8 cellular contexts compared by ENCODE assay signal in the genomic region with DNA sequence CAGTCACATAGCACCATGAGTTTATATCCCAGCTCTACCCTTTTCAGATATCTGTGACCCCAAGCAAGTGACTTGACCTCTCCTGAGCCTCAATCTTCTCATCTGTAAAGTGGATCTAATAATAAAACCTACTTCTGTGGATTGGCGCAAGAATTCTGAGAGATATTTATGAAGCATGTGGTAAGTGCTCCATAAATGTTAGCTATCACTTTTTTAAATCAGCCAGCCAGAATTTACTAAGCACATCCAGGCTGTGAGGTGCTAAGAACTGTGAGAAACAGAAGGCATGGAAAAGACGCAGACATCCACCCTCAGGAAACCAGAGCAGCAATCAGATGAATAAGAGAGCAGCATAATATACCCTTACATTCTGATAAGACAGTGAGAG. TPM values are rescaled to one million over a fixed set of nuclear protein-coding genes. Genes with fewer than 3 reads are reported as not detected.
DNase-seq lines count a peak whose midpoint lies in the region; ATAC-seq and TF ChIP-seq lines count a peak whose summit lies in the region.

No MANE protein-coding gene starts in this region.

- CTCF ChIA-PET in CD4-positive, alpha-beta memory T cell (lab: Charles Lee; ENCODE audit: partially characterized antibody): interaction anchor here (1.0 kb wide), 2 partner anchors 23 to 41 kb away, joined by 3 to 5 read pairs; no protein-coding TSS in a partner anchor
- CTCF ChIA-PET in naive thymus-derived CD4-positive, alpha-beta T cell (lab: Charles Lee): interaction anchor here (1.0 kb wide), 1 partner anchor 81 kb away, joined by 4 read pairs; no protein-coding TSS in a partner anchor

- TF ChIP-seq CTCF in LNCaP clone FGC (IDR thresholded peaks at IDR 0.05; ENCODE audit: control insufficient read depth, extremely low read depth, insufficient read depth): no peak
- no peak for TF ChIP-seq CTCF in omental fat pad (IDR thresholded peaks at IDR 0.05)

- H3K36me3 ChIP-seq in CD4-positive, alpha-beta memory T cell (ENCODE audit: insufficient read depth, low read length): no peaks in the 10 kb centered on the region
- H3K36me3 ChIP-seq in duodenal mucosa (ENCODE audit: control insufficient read depth in 1 of 2, insufficient read depth in 2 of 2, low read length in 2 of 2): no peaks in the 10 kb centered on the region
- no peaks in the 10 kb centered on the region for H3K36me3 ChIP-seq in naive thymus-derived CD4-positive, alpha-beta T cell (ENCODE audit: control insufficient read depth in 2 of 3, insufficient read depth in 3 of 3, low read length in 3 of 3)

- H3K27me3 ChIP-seq in CD4-positive, alpha-beta memory T cell (ENCODE audit: insufficient read depth, low read length): no peaks in the 10 kb centered on the region
- no peaks in the 10 kb centered on the region for H3K27me3 ChIP-seq in duodenal mucosa (ENCODE audit: control insufficient read depth in 1 of 2, insufficient read depth in 2 of 2, low read length in 2 of 2)
- H3K27me3 ChIP-seq in naive thymus-derived CD4-positive, alpha-beta T cell (ENCODE audit: control insufficient read depth in 2 of 2, insufficient read depth in 2 of 2, low read length in 2 of 2): no peaks in the 10 kb centered on the region

- peak overlapping the region; percentile 52 to 97 for H3K9ac ChIP-seq in duodenal mucosa (ENCODE audit: low read depth in 1 of 2, low read length in 2 of 2)

- peaks cover 0 to 1% (median 0%) of the 10 kb centered on the region in 8 donors for H3K9me3 Mint-ChIP-seq in CD4-positive, alpha-beta memory T cell
- H3K9me3 Mint-ChIP-seq in naive thymus-derived CD4-positive, alpha-beta T cell: peaks cover 0 to 2% (median 0%) of the 10 kb centered on the region in 11 donors

- no peak for DNase-seq in CD4-positive, alpha-beta memory T cell
- no peak for DNase-seq in LNCaP clone FGC (ENCODE audit: low read depth)
- no peak for DNase-seq in naive thymus-derived CD4-positive, alpha-beta T cell
- no peak for DNase-seq in omental fat pad (ENCODE audit: low spot score)
- no peak for DNase-seq in middle frontal gyrus (ENCODE audit: extremely low spot score, low spot score)
- no peak for DNase-seq in NCI-H82 (lab: John Stamatoyannopoulos, UW)

- H3K27ac Mint-ChIP-seq in CD4-positive, alpha-beta memory T cell: peak overlapping the region in 2 of 7 donors; percentile 30 to 73
- H3K27ac Mint-ChIP-seq in naive thymus-derived CD4-positive, alpha-beta T cell: peak overlapping the region in 3 of 9 donors; percentile 28 to 81 (median 69)

- peak overlapping the region; percentile 29 for H3K27ac ChIP-seq in CD4-positive, alpha-beta memory T cell (ENCODE audit: low read depth, low read length)
- H3K27ac ChIP-seq in duodenal mucosa (ENCODE audit: low read depth, low read length): peak overlapping the region; percentile 79
- H3K27ac ChIP-seq in naive thymus-derived CD4-positive, alpha-beta T cell (ENCODE audit: low read depth, low read length): peak overlapping the region; percentile 62

- no peaks in the 10 kb centered on the region for H3K36me3 Mint-ChIP-seq in CD4-positive, alpha-beta memory T cell
- peaks cover 0 to 11% (median 0%) of the 10 kb centered on the region in 5 donors for H3K36me3 Mint-ChIP-seq in naive thymus-derived CD4-positive, alpha-beta T cell

- ATAC-seq in naive thymus-derived CD4-positive, alpha-beta T cell: peak; percentile 4
- ATAC-seq in omental fat pad (ENCODE audit: low FRiP score) (no peak), HG02798 (IDR thresholded peaks at IDR 0.05; ENCODE audit: poor library complexity, unreplicated experiment) (no peak)

- H3K4me1 ChIP-seq in CD4-positive, alpha-beta memory T cell (ENCODE audit: insufficient read depth, low read length): peaks cover 19% of the 10 kb centered on the region
- peaks cover 15 to 18% of the 10 kb centered on the region in 2 donors for H3K4me1 ChIP-seq in duodenal mucosa (ENCODE audit: control insufficient read depth in 1 of 2, insufficient read depth in 2 of 2, low read length in 2 of 2)
- peaks cover 11 to 20% of the 10 kb centered on the region in 2 donors for H3K4me1 ChIP-seq in naive thymus-derived CD4-positive, alpha-beta T cell (ENCODE audit: control insufficient read depth in 2 of 2, insufficient read depth in 2 of 2, low read length in 2 of 2)

- peak overlapping the region in 1 of 8 donors; percentile 34 for H3K4me3 Mint-ChIP-seq in CD4-positive, alpha-beta memory T cell
- H3K4me3 Mint-ChIP-seq in naive thymus-derived CD4-positive, alpha-beta T cell: no peak overlapping the region

- H3K27me3 Mint-ChIP-seq in CD4-positive, alpha-beta memory T cell: no peaks in the 10 kb centered on the region
- no peaks in the 10 kb centered on the region for H3K27me3 Mint-ChIP-seq in naive thymus-derived CD4-positive, alpha-beta T cell

- intact Hi-C loops in CD4-positive, alpha-beta memory T cell (cut with micrococcal nuclease): loop anchor here (1.0 kb wide), 2 partner anchors 36 to 41 kb away; a partner anchor contains a TSS
- intact Hi-C loops in naive thymus-derived CD4-positive, alpha-beta T cell (cut with micrococcal nuclease): loop anchor here (1.0 kb wide), 4 partner anchors 9 to 118 kb away; a partner anchor contains a TSS

- POLR2A ChIA-PET in CD4-positive, alpha-beta memory T cell (lab: Charles Lee; ENCODE audit: partially characterized antibody): no interaction called here
- POLR2A ChIA-PET in naive thymus-derived CD4-positive, alpha-beta T cell (lab: Charles Lee): interaction anchor here (1.2 to 1.6 kb wide), 2 partner anchors 9 to 35 kb away, joined by 5 to 6 read pairs; no protein-coding TSS in a partner anchor

- peak overlapping the region; percentile 66 to 68 for H3K4me3 ChIP-seq in CD4-positive, alpha-beta memory T cell (ENCODE audit: low read length in 2 of 2)
- peak overlapping the region; percentile 84 for H3K4me3 ChIP-seq in LNCaP clone FGC (ENCODE audit: low read depth, low read length)
- peak overlapping the region; percentile 78 to 100 for H3K4me3 ChIP-seq in duodenal mucosa (ENCODE audit: low read depth in 1 of 2, low read length in 2 of 2)
- peak overlapping the region; percentile 52 for H3K4me3 ChIP-seq in naive thymus-derived CD4-positive, alpha-beta T cell (ENCODE audit: low read length)

- H3K9me3 ChIP-seq in CD4-positive, alpha-beta memory T cell (ENCODE audit: control insufficient read depth in 1 of 2, low read length in 2 of 2): no peaks in the 10 kb centered on the region
- no peaks in the 10 kb centered on the region for H3K9me3 ChIP-seq in duodenal mucosa (ENCODE audit: control insufficient read depth in 1 of 2, low read length in 2 of 2)
- H3K9me3 ChIP-seq in naive thymus-derived CD4-positive, alpha-beta T cell (ENCODE audit: control insufficient read depth in 2 of 3, low read length in 3 of 3): no peaks in the 10 kb centered on the region

- peaks cover 3 to 7% (median 5%) of the 10 kb centered on the region in 4 donors for H3K4me1 Mint-ChIP-seq in CD4-positive, alpha-beta memory T cell
- H3K4me1 Mint-ChIP-seq in naive thymus-derived CD4-positive, alpha-beta T cell: peaks cover 1 to 32% (median 9%) of the 10 kb centered on the region in 7 donors

RNA-seq across cellular contexts. Expression of a gene that starts 0.9 kb away (rescaled TPM):
- total RNA-seq in CD4-positive, alpha-beta memory T cell: 1 to 10 TPM; 1.8 to 2.5 TPM
- under 1 TPM; 0.25 to 0.39 TPM for polyA plus RNA-seq in CD4-positive, alpha-beta memory T cell
- 1 to 10 TPM; 3.4 to 5.7 (median 4.8) TPM for total RNA-seq in naive thymus-derived CD4-positive, alpha-beta T cell
- 1 to 10 TPM in 1 of 2 donors, under 1 TPM in 1; 0.86 to 1.1 TPM for polyA plus RNA-seq in naive thymus-derived CD4-positive, alpha-beta T cell
- total RNA-seq in omental fat pad: 1 to 10 TPM; 1.4 to 3.0 (median 1.9) TPM

RNA-seq across cellular contexts. Expression of a gene that starts 7.7 kb away (rescaled TPM):
- 10 to 100 TPM; 27.9 to 29.8 TPM for total RNA-seq in CD4-positive, alpha-beta memory T cell
- 10 to 100 TPM in 1 of 2 donors, 1 to 10 TPM in 1; 5.8 to 12.2 TPM for polyA plus RNA-seq in CD4-positive, alpha-beta memory T cell
- total RNA-seq in naive thymus-derived CD4-positive, alpha-beta T cell: 10 to 100 TPM; 14.6 to 31.9 (median 27.1) TPM
- 10 to 100 TPM in 1 of 2 donors, 1 to 10 TPM in 1; 5.6 to 15.3 TPM for polyA plus RNA-seq in naive thymus-derived CD4-positive, alpha-beta T cell
- total RNA-seq in omental fat pad: 10 to 100 TPM; 10.5 to 20.1 (median 12.6) TPM

RNA-seq across cellular contexts. Expression of a gene that starts 32.2 kb away (rescaled TPM):
- total RNA-seq in CD4-positive, alpha-beta memory T cell: not detected
- not detected for polyA plus RNA-seq in CD4-positive, alpha-beta memory T cell
- total RNA-seq in naive thymus-derived CD4-positive, alpha-beta T cell: not detected
- polyA plus RNA-seq in naive thymus-derived CD4-positive, alpha-beta T cell: not detected
- 1 to 10 TPM; 1.5 to 9.2 (median 2.0) TPM for total RNA-seq in omental fat pad

RNA-seq across cellular contexts. Expression of a gene that starts 35.7 kb away (rescaled TPM):
- 1 to 10 TPM; 4.7 to 5.0 TPM for total RNA-seq in CD4-positive, alpha-beta memory T cell
- polyA plus RNA-seq in CD4-positive, alpha-beta memory T cell: under 1 TPM; 0.08 to 0.69 TPM
- 10 to 100 TPM in 3 of 5 experiments, 1 to 10 TPM in 2; 4.6 to 15.1 (median 12.3) TPM for total RNA-seq in naive thymus-derived CD4-positive, alpha-beta T cell
- 1 to 10 TPM in 1 of 2 donors, under 1 TPM in 1; 0.89 to 1.3 TPM for polyA plus RNA-seq in naive thymus-derived CD4-positive, alpha-beta T cell
- total RNA-seq in omental fat pad: 1 to 10 TPM; 2.0 to 3.3 (median 2.5) TPM

RNA-seq across cellular contexts. Expression of a gene that starts 57.2 kb away (rescaled TPM):
- 1 to 10 TPM in 1 of 2 experiments, under 1 TPM in 1; 0.52 to 1.1 TPM for total RNA-seq in CD4-positive, alpha-beta memory T cell
- polyA plus RNA-seq in CD4-positive, alpha-beta memory T cell: 1 to 10 TPM in 1 of 2 donors, not detected in 1; 1.3 TPM
- 1 to 10 TPM in 3 of 5 experiments, under 1 TPM in 2; 0.24 to 2.1 (median 1.3) TPM for total RNA-seq in naive thymus-derived CD4-positive, alpha-beta T cell
- 1 to 10 TPM; 1.3 to 1.8 TPM for polyA plus RNA-seq in naive thymus-derived CD4-positive, alpha-beta T cell
- total RNA-seq in omental fat pad: 10 to 100 TPM; 12.6 to 19.1 (median 15.8) TPM

Comparison
In these comparisons a context has a peak if more than half of its experiments do, and no peak if none do; other contexts are left out.
1. H3K27ac ChIP-seq: peak in every context shown above with its lines; median percentile 79 in duodenal mucosa; 62 in naive thymus-derived CD4-positive, alpha-beta T cell; 29 in CD4-positive, alpha-beta memory T cell.